Comparison of ENCODE assay signal across 21 cellular contexts in genomic region chr3:196599734-196600128, GRCh38. TPM values are rescaled to one million over a fixed set of nuclear protein-coding genes. Genes with fewer than 3 reads are reported as not detected.
DNase-seq lines count a peak whose midpoint lies in the region; ATAC-seq and TF ChIP-seq lines count a peak whose summit lies in the region.
"Had no signal": no experiment of that assay in that cellular context is flagged by ENCODE, and none has a peak within 500 bp of the region (broad histone marks: within the 10 kb centered on the region; RNA-seq: fewer than 3 reads in every experiment).

No MANE protein-coding gene starts in this region.

- H3K27ac ChIP-seq in PC-9 (no peak overlapping the region), neural progenitor cell (no peak overlapping the region)

- H4K20me1 ChIP-seq in PC-9 (ENCODE audit: insufficient read depth) (no peaks in the 10 kb centered on the region), neural progenitor cell (ENCODE audit: low read depth) (no peaks in the 10 kb centered on the region)

- H3K4me3 ChIP-seq in PC-9 (no peak overlapping the region), choroid plexus epithelial cell (ENCODE audit: low read depth, low read length) (no peak overlapping the region), neural progenitor cell (no peak overlapping the region)

- POLR2A ChIA-PET in PC-9 (lab: Charles Lee; ENCODE audit: unreplicated experiment), result no interaction called here

- H3K4me1 ChIP-seq in PC-9 (replicated peaks; ENCODE audit: insufficient read depth) (no peaks in the 10 kb centered on the region), neural progenitor cell (no peaks in the 10 kb centered on the region)

- H3K27me3 ChIP-seq in PC-9 (ENCODE audit: insufficient read depth, low read depth) (no peaks in the 10 kb centered on the region), neural progenitor cell (no peaks in the 10 kb centered on the region)

- ATAC-seq in activated CD8-positive, alpha-beta memory T cell treated with anti-CD3 and anti-CD28 coated beads, Interleukin-2, amount 10 ng/mL, durations not matched to agents 7 days and 5 days, result no peak
- no peak for ATAC-seq in left lobe of liver
- ATAC-seq: SK-N-SH treated with all-trans-retinoic acid at 6 μM for 48 hours had no signal

- peaks cover 18% of the 10 kb centered on the region for H3K4me1 Mint-ChIP-seq in activated CD8-positive, alpha-beta memory T cell treated with anti-CD3 and anti-CD28 coated beads, Interleukin-2, amount 10 ng/mL, durations not matched to agents 7 days and 5 days
- peaks cover 2% of the 10 kb centered on the region for H3K4me1 Mint-ChIP-seq in neural progenitor cell
- no peaks in the 10 kb centered on the region for H3K4me1 Mint-ChIP-seq in Calu3 (ENCODE audit: low read depth, unreplicated experiment)

- H3K27me3 Mint-ChIP-seq in activated CD8-positive, alpha-beta memory T cell treated with anti-CD3 and anti-CD28 coated beads, Interleukin-2, amount 10 ng/mL, durations not matched to agents 7 days and 5 days, result peaks cover 24% of the 10 kb centered on the region
- H3K27me3 Mint-ChIP-seq in neural progenitor cell (ENCODE audit: insufficient read depth, low read depth) (peaks cover 3% of the 10 kb centered on the region), Calu3 (ENCODE audit: unreplicated experiment) (peaks cover 34% of the 10 kb centered on the region)

- no peak for TF ChIP-seq CTCF in PC-9 (conservative IDR thresholded peaks at IDR 0.05)
- peak; percentile 10 for TF ChIP-seq CTCF in choroid plexus epithelial cell (conservative IDR thresholded peaks at IDR 0.05; ENCODE audit: low read depth, low read length)
- no peak for TF ChIP-seq CTCF in neural progenitor cell (IDR thresholded peaks at IDR 0.05)
- no peak for TF ChIP-seq CTCF in Calu3 (IDR thresholded peaks at IDR 0.05; ENCODE audit: unreplicated experiment)
- no peak for TF ChIP-seq CTCF in GM13976 (IDR thresholded peaks at IDR 0.05; ENCODE audit: borderline replicate concordance, control extremely low read depth, extremely low read depth, insufficient read depth, missing control alignments)

- no peaks in the 10 kb centered on the region for H3K9me3 Mint-ChIP-seq in activated CD8-positive, alpha-beta memory T cell treated with anti-CD3 and anti-CD28 coated beads, Interleukin-2, amount 10 ng/mL, durations not matched to agents 7 days and 5 days (ENCODE audit: low read depth)
- H3K9me3 Mint-ChIP-seq in neural progenitor cell (peaks cover 3% of the 10 kb centered on the region), Calu3 (ENCODE audit: low read depth, unreplicated experiment) (no peaks in the 10 kb centered on the region)
- H3K9me3 Mint-ChIP-seq: CD4-positive, alpha-beta memory T cell had no signal

- no peak overlapping the region for H3K4me2 ChIP-seq in PC-9
- no peak overlapping the region for H3K4me2 ChIP-seq in neural progenitor cell

- in situ Hi-C loops in GM13976 (cut with MboI; ENCODE audit: low sequenced_read_pairs, unreplicated experiment), result loop anchor here (10.0 kb wide), 1 partner anchor 85 kb away; no protein-coding TSS in a partner anchor

- H3K9me3 ChIP-seq in PC-9 (ENCODE audit: insufficient read depth, low read depth), result no peaks in the 10 kb centered on the region
- H3K9me3 ChIP-seq in neural progenitor cell (ENCODE audit: low read depth), result no peaks in the 10 kb centered on the region

- BruUV-seq in PC-9 (replicated peaks; lab: Mats Ljungman, UMichigan), result no TSS peak
- BruUV-seq in Calu3 (replicated peaks; lab: Mats Ljungman, UMichigan), result no TSS peak

- H3F3A ChIP-seq in PC-9 (ENCODE audit: insufficient read depth, low read depth), result no peaks in the 10 kb centered on the region
- H3F3A ChIP-seq in neural progenitor cell (ENCODE audit: low read depth), result no peaks in the 10 kb centered on the region

- no peak overlapping the region for H3K9ac ChIP-seq in neural progenitor cell

- H3K36me3 ChIP-seq in PC-9 (ENCODE audit: low read depth) (no peaks in the 10 kb centered on the region), neural progenitor cell (no peaks in the 10 kb centered on the region)

- no peaks in the 10 kb centered on the region for H3K9me2 ChIP-seq in PC-9 (ENCODE audit: insufficient read depth)

- peak; percentile 11 for DNase-seq in activated CD8-positive, alpha-beta memory T cell treated with anti-CD3 and anti-CD28 coated beads, Interleukin-2, amount 10 ng/mL, durations not matched to agents 7 days and 5 days
- DNase-seq in activated CD8-positive, alpha-beta memory T cell treated with anti-CD3 and anti-CD28 coated beads, Interleukin-2, amount 50 U/mL, for 48 hours, result no peak
- DNase-seq in PC-9, result no peak
- peak; percentile 17 for DNase-seq in choroid plexus epithelial cell (ENCODE audit: low read depth)
- no peak for DNase-seq in neural progenitor cell (ENCODE audit: low spot score)
- DNase-seq in left lobe of liver (ENCODE audit: low spot score), result no peak
- DNase-seq in Calu3, result no peak
- no peak for DNase-seq in GM13976 (ENCODE audit: low spot score)
- DNase-seq: 8988T; CD4-positive, alpha-beta memory T cell; DMS79; KG1; NCI-H1436; NCI-H2029; NCI-H2171 treated with DMSO at 0.1 percent for 48 hours; NCI-H446; NCI-H69; NK-92 treated with Interleukin-12 subunit alpha and Interleukin-12 subunit beta, amount 100 ng/mL, for 24 hours; RPMI8226; SIG-M5 had no signal

- CTCF ChIA-PET in activated CD8-positive, alpha-beta memory T cell treated with anti-CD3 and anti-CD28 coated beads, Interleukin-2, amount 10 ng/mL, durations not matched to agents 7 days and 5 days (lab: Charles Lee), result no interaction called here
- CTCF ChIA-PET in PC-9 (lab: Charles Lee) (no interaction called here), Calu3 (lab: Charles Lee) (no interaction called here)

- no peak overlapping the region for H3K4me3 Mint-ChIP-seq in activated CD8-positive, alpha-beta memory T cell treated with anti-CD3 and anti-CD28 coated beads, Interleukin-2, amount 10 ng/mL, durations not matched to agents 7 days and 5 days
- H3K4me3 Mint-ChIP-seq in neural progenitor cell (no peak overlapping the region), Calu3 (ENCODE audit: low read depth, unreplicated experiment) (no peak overlapping the region)

- H3K79me2 ChIP-seq in PC-9 (ENCODE audit: low read depth), result no peaks in the 10 kb centered on the region
- no peaks in the 10 kb centered on the region for H3K79me2 ChIP-seq in neural progenitor cell (ENCODE audit: low read depth)

- H3K36me3 Mint-ChIP-seq in activated CD8-positive, alpha-beta memory T cell treated with anti-CD3 and anti-CD28 coated beads, Interleukin-2, amount 10 ng/mL, durations not matched to agents 7 days and 5 days, result no peaks in the 10 kb centered on the region
- no peaks in the 10 kb centered on the region for H3K36me3 Mint-ChIP-seq in neural progenitor cell
- H3K36me3 Mint-ChIP-seq in Calu3 (ENCODE audit: insufficient read depth, unreplicated experiment), result no peaks in the 10 kb centered on the region
- H3K36me3 Mint-ChIP-seq: CD4-positive, alpha-beta memory T cell had no signal

- H2AFZ ChIP-seq in PC-9 (peak overlapping the region; percentile 18; the same call in 1 of the 2 replicates), neural progenitor cell (replicated peaks) (no peak overlapping the region)

- H3K27ac Mint-ChIP-seq in activated CD8-positive, alpha-beta memory T cell treated with anti-CD3 and anti-CD28 coated beads, Interleukin-2, amount 10 ng/mL, durations not matched to agents 7 days and 5 days, result no peak overlapping the region
- peak overlapping the region; percentile 44 for H3K27ac Mint-ChIP-seq in neural progenitor cell
- H3K27ac Mint-ChIP-seq in Calu3 (ENCODE audit: unreplicated experiment), result no peak overlapping the region
- H3K27ac Mint-ChIP-seq: CD4-positive, alpha-beta memory T cell had no signal

- intact Hi-C loops in PC-9 (cut with micrococcal nuclease; ENCODE audit: unreplicated experiment) (loop anchor here (10.0 kb wide), 1 partner anchor 585 kb away; no protein-coding TSS in a partner anchor), Calu3 (cut with micrococcal nuclease; ENCODE audit: unreplicated experiment) (loop anchor here (10.0 kb wide), 1 partner anchor 345 kb away; the partner anchor contains the start of gene NCBP2)

RNA-seq across cellular contexts. Expression of gene FBXO45, which starts 31.3 kb away (rescaled TPM):
- 10 to 100 TPM; 14.9 to 20.3 TPM for total RNA-seq in activated CD8-positive, alpha-beta memory T cell treated with anti-CD3 and anti-CD28 coated beads, Interleukin-2, amount 10 ng/mL, durations not matched to agents 7 days and 5 days
- 16.5 and 21.3 TPM in 2 replicates for total RNA-seq in PC-9 (2021)
- 14.4 and 23.1 TPM in 2 replicates for total RNA-seq in neural progenitor cell (ENCODE audit: low replicate concordance)
- total RNA-seq in left lobe of liver, result 3.5 TPM
- total RNA-seq in Calu3 (2022), result 10.8 and 12.1 TPM in 2 replicates

RNA-seq across cellular contexts. Expression of gene WDR53, which starts 31.4 kb away (rescaled TPM):
- total RNA-seq in activated CD8-positive, alpha-beta memory T cell treated with anti-CD3 and anti-CD28 coated beads, Interleukin-2, amount 10 ng/mL, durations not matched to agents 7 days and 5 days, result 10 to 100 TPM; 22.2 to 23.1 TPM
- total RNA-seq in PC-9 (2021), result 33.5 and 34.8 TPM in 2 replicates
- total RNA-seq in neural progenitor cell (ENCODE audit: low replicate concordance), result 9.3 and 9.7 TPM in 2 replicates
- 5.1 TPM for total RNA-seq in left lobe of liver
- 20.3 and 23.9 TPM in 2 replicates for total RNA-seq in Calu3 (2022)

RNA-seq across cellular contexts. Expression of gene NRROS, which starts 39.8 kb away (rescaled TPM):
- 10 to 100 TPM; 37.5 to 47.8 TPM for total RNA-seq in activated CD8-positive, alpha-beta memory T cell treated with anti-CD3 and anti-CD28 coated beads, Interleukin-2, amount 10 ng/mL, durations not matched to agents 7 days and 5 days
- total RNA-seq in PC-9 (2021), result 2.2 and 3.1 TPM in 2 replicates
- 0.58 and 1.7 TPM in 2 replicates for total RNA-seq in neural progenitor cell (ENCODE audit: low replicate concordance)
- 1.7 TPM for total RNA-seq in left lobe of liver
- total RNA-seq in Calu3 (2022), result 0.39 and 0.99 TPM in 2 replicates

Comparison
In these comparisons a context has a peak if more than half of its experiments do, and no peak if none do; other contexts are left out.
1. DNase-seq: peak in activated CD8-positive, alpha-beta memory T cell treated with anti-CD3 and anti-CD28 coated beads, Interleukin-2, amount 10 ng/mL, durations not matched to agents 7 days and 5 days (single experiment) and choroid plexus epithelial cell (single experiment); none in activated CD8-positive, alpha-beta memory T cell treated with anti-CD3 and anti-CD28 coated beads, Interleukin-2, amount 50 U/mL, for 48 hours (single experiment), PC-9 (0 of 2), neural progenitor cell (single experiment), left lobe of liver (single experiment), Calu3 (single experiment) and GM13976 (single experiment).